Comparison of ENCODE assay signal across 1 cellular context in genomic region chr5:116453920-116454319, GRCh38.
TF ChIP-seq lines count a peak whose summit lies in the region.

No MANE protein-coding gene starts in this region.

TF ChIP-seq in HEK293, 187 proteins besides CTCF, POLR2A, EP300 and RAD21 (continued from another document):
- TF ChIP-seq REST (tag by site-specific recombination; IDR thresholded peaks at IDR 0.05) (no peak), ZNF664 (tag by site-specific recombination; IDR thresholded peaks at IDR 0.05) (no peak), ZNF350 (tag by site-specific recombination; IDR thresholded peaks at IDR 0.05) (no peak), ZEB2 (tag by site-specific recombination; IDR thresholded peaks at IDR 0.05) (no peak), ZNF335 (tag by site-specific recombination; conservative IDR thresholded peaks at IDR 0.05) (no peak), ZNF140 (tag by site-specific recombination; IDR thresholded peaks at IDR 0.05) (no peak), HOXC10 (CRISPR knock-in tag; IDR thresholded peaks at IDR 0.05) (no peak), REPIN1 (tag by site-specific recombination; IDR thresholded peaks at IDR 0.05; ENCODE audit: low read depth) (no peak), ZNF202 (tag by site-specific recombination; IDR thresholded peaks at IDR 0.05; ENCODE audit: borderline replicate concordance) (no peak)
